In genomic region chr21:45386336-45386727, GRCh38 we compare ENCODE assay signal across 13 cellular contexts. TPM values are rescaled to one million over a fixed set of nuclear protein-coding genes. Genes with fewer than 3 reads are reported as not detected.
DNase-seq lines count a peak whose midpoint lies in the region; ATAC-seq and TF ChIP-seq lines count a peak whose summit lies in the region.
"Had no signal": no experiment of that assay in that cellular context is flagged by ENCODE, and none has a peak within 500 bp of the region (broad histone marks: within the 10 kb centered on the region; RNA-seq: fewer than 3 reads in every experiment).

No MANE protein-coding gene starts in this region.

- no peaks in the 10 kb centered on the region for H3K36me3 ChIP-seq in BLaER1 treated with 17β-estradiol and CSF1 and Interleukin-3, amounts not matched to agents 10 nM and 100 nM
- H3K36me3 ChIP-seq in SJCRH30 (no peaks in the 10 kb centered on the region), sigmoid colon (no peaks in the 10 kb centered on the region)
- H3K36me3 ChIP-seq: neutrophil, thoracic aorta had no signal

- no peak overlapping the region for H3K27ac ChIP-seq in BLaER1 treated with 17β-estradiol and CSF1 and Interleukin-3, amounts not matched to agents 10 nM and 100 nM
- H3K27ac ChIP-seq in SJCRH30 (peak overlapping the region; percentile 71), sigmoid colon (peak overlapping the region in 3 of 4 donors; percentile 16 to 54 (median 45))
- H3K27ac ChIP-seq: neutrophil, SK-N-MC, thoracic aorta had no signal

- intact Hi-C loops in sigmoid colon (cut with DNase I): no loop called here

- no peak for TF ChIP-seq CTCF in sigmoid colon (IDR thresholded peaks at IDR 0.05)

- no peaks in the 10 kb centered on the region for H3K9me3 ChIP-seq in BLaER1 treated with 17β-estradiol and CSF1 and Interleukin-3, amounts not matched to agents 10 nM and 100 nM (replicated peaks in 1 of 11)
- H3K9me3 ChIP-seq in SJCRH30 (replicated peaks) (no peaks in the 10 kb centered on the region; the same call in 1 of the 2 replicates), sigmoid colon (no peaks in the 10 kb centered on the region)
- H3K9me3 ChIP-seq: neutrophil, thoracic aorta had no signal

- no peak for ATAC-seq in HG02840 (IDR thresholded peaks at IDR 0.05; ENCODE audit: low FRiP score, unreplicated experiment)
- no peak for ATAC-seq in HG03520 (IDR thresholded peaks at IDR 0.05; ENCODE audit: unreplicated experiment)

- H4K20me1 ChIP-seq in BLaER1 treated with 17β-estradiol and CSF1 and Interleukin-3, amounts not matched to agents 10 nM and 100 nM: peaks cover 0 to 23% (median 0%) of the 10 kb centered on the region in 11 experiments; a peak in 3 of 22 replicates

- peak overlapping the region in 10 of 11 experiments; percentile 13 to 77 (median 48); a peak in 19 of 22 replicates for H3K4me2 ChIP-seq in BLaER1 treated with 17β-estradiol and CSF1 and Interleukin-3, amounts not matched to agents 10 nM and 100 nM

- no peak overlapping the region for H3K4me3 ChIP-seq in BLaER1 treated with 17β-estradiol and CSF1 and Interleukin-3, amounts not matched to agents 10 nM and 100 nM
- H3K4me3 ChIP-seq in SJCRH30: no peak overlapping the region
- H3K4me3 ChIP-seq in sigmoid colon: no peak overlapping the region
- H3K4me3 ChIP-seq: SK-N-MC had no signal

- DNase-seq in SJCRH30: no peak
- peak; percentile 70 for DNase-seq in kidney tubule cell (ENCODE audit: low spot score)
- DNase-seq in sigmoid colon: peak; percentile 49
- DNase-seq in NCI-H2171 (lab: John Stamatoyannopoulos, UW): no peak
- DNase-seq in occipital lobe (lab: John Stamatoyannopoulos, UW): no peak
- DNase-seq: DMS79, NCI-H1105 treated with DMSO at 0.1 percent for 48 hours had no signal

- TF ChIP-seq EP300 in sigmoid colon (IDR thresholded peaks at IDR 0.05): no peak

- peaks cover 0 to 46% (median 32%) of the 10 kb centered on the region in 10 experiments; a peak in 19 of 20 replicates for H3K4me1 ChIP-seq in BLaER1 treated with 17β-estradiol and CSF1 and Interleukin-3, amounts not matched to agents 10 nM and 100 nM
- H3K4me1 ChIP-seq in SJCRH30: peaks cover 24% of the 10 kb centered on the region
- H3K4me1 ChIP-seq in sigmoid colon: peaks cover 0 to 14% (median 14%) of the 10 kb centered on the region in 4 donors

- no peak for TF ChIP-seq POLR2A in sigmoid colon (IDR thresholded peaks at IDR 0.05)

- WGBS in sigmoid colon, 2 donors: 58 to 78% methylated on average over 11 of the region's 11 CpGs

- peaks cover 0 to 37% (median 15%) of the 10 kb centered on the region in 11 experiments; a peak in 17 of 22 replicates for H3K27me3 ChIP-seq in BLaER1 treated with 17β-estradiol and CSF1 and Interleukin-3, amounts not matched to agents 10 nM and 100 nM
- H3K27me3 ChIP-seq in SJCRH30 (no peaks in the 10 kb centered on the region), sigmoid colon (no peaks in the 10 kb centered on the region)

- H3K9ac ChIP-seq in BLaER1 treated with 17β-estradiol and CSF1 and Interleukin-3, amounts not matched to agents 10 nM and 100 nM: 0 out of 22 replicates have a peak overlapping the region, but pooled peaks of 1 of the 11 experiments have one; percentile 3

RNA-seq across cellular contexts. Expression of gene COL18A1, which starts 18.6 kb away (rescaled TPM):
- 18.5 and 19.5 TPM in 2 replicates for total RNA-seq in SJCRH30 (2014; rRNA removed; shearing (Covaris generic))
- 100 to 1,000 TPM in 3 of 4 donors, 10 to 100 TPM in 1; 39.7 to 197 (median 103) TPM for total RNA-seq in sigmoid colon
- polyA plus RNA-seq in sigmoid colon: 10 to 100 TPM in 1 of 3 donors, 1 to 10 TPM in 2; 4.4 to 34.8 (median 5.4) TPM
- 15.4 TPM for total RNA-seq in occipital lobe

Comparison
In these comparisons a context has a peak if more than half of its experiments do, and no peak if none do; other contexts are left out.
1. H3K27ac ChIP-seq: peak in SJCRH30 (single experiment) and sigmoid colon (3 of 4); none in BLaER1 treated with 17β-estradiol and CSF1 and Interleukin-3, amounts not matched to agents 10 nM and 100 nM (0 of 11).
2. DNase-seq: peak in kidney tubule cell (single experiment) and sigmoid colon (single experiment); none in SJCRH30 (0 of 2), NCI-H2171 (single experiment) and occipital lobe (single experiment).